9 cellular contexts compared by ENCODE assay signal in the genomic region with DNA sequence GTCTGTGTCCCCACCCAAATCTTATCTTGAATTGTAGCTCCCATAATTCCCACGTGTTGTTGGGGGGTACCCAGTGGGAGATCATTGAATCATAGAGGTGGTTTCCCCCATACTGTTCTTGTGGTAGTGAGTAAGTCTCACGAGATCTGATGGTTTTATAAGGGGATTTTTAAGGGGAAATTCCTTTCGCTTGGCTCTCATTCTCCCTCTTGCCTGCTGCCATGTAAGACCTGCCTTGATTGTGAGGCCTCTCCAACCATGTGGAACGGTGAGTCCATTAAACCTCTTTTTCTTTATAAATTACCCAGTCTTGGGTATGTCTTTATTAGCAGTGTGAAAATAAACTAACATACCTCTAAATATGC. TPM values are rescaled to one million over a fixed set of nuclear protein-coding genes. Genes with fewer than 3 reads are reported as not detected.
"Had no signal": no experiment of that assay in that cellular context is flagged by ENCODE, and none has a peak within 500 bp of the region (broad histone marks: within the 10 kb centered on the region; RNA-seq: fewer than 3 reads in every experiment).

No MANE protein-coding gene starts in this region.

RNA-seq across cellular contexts. Expression of gene SERPINA10, which starts 3.1 kb away (rescaled TPM):
- total RNA-seq: activated CD4-positive, alpha-beta memory T cell treated with anti-CD3 and anti-CD28 coated beads, Interleukin-2, amount 10 ng/mL, durations not matched to agents 7 days and 5 days; activated CD4-positive, alpha-beta T cell treated with anti-CD3 and anti-CD28 coated beads, Interleukin-2, amount 10 ng/mL, durations not matched to agents 7 days and 5 days; activated naive CD8-positive, alpha-beta T cell treated with anti-CD3 and anti-CD28 coated beads for 36 hours; adrenal gland; aorta; chondrocyte; dermis blood vessel endothelial cell; esophagus muscularis mucosa; foreskin keratinocyte had no signal

RNA-seq across cellular contexts. Expression of gene SERPINA6, which starts 27.0 kb away (rescaled TPM):
- total RNA-seq: activated CD4-positive, alpha-beta memory T cell treated with anti-CD3 and anti-CD28 coated beads, Interleukin-2, amount 10 ng/mL, durations not matched to agents 7 days and 5 days; activated CD4-positive, alpha-beta T cell treated with anti-CD3 and anti-CD28 coated beads, Interleukin-2, amount 10 ng/mL, durations not matched to agents 7 days and 5 days; activated naive CD8-positive, alpha-beta T cell treated with anti-CD3 and anti-CD28 coated beads for 36 hours; adrenal gland; aorta; chondrocyte; dermis blood vessel endothelial cell; esophagus muscularis mucosa; foreskin keratinocyte had no signal
